Comparison of ENCODE assay signal across 3 cellular contexts in the genomic region with DNA sequence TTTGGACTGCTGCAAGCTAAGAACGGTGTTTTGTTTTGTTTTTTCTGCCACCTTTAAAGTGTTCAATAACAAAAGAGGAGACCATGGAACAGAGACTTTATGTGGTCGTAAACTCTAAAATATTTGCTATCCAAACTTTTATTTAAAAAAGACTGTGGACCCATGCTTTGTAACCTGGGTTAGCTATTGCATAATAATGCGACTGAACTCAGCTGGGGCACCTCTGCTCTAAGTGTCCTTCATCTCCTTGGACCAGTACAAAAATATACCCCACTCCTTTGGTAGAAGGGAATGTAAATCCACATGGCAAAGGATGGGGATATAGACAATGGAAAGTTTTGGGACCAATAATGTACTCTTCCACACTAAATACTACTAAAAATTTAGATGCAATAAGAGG.
TF ChIP-seq lines count a peak whose summit lies in the region.

No MANE protein-coding gene starts in this region.

TF ChIP-seq in HepG2, 621 proteins besides CTCF, POLR2A, EP300 and RAD21:
- TF ChIP-seq LBX2 (CRISPR knock-in tag; IDR thresholded peaks at IDR 0.05; ENCODE audit: borderline replicate concordance): no peak
- peak; percentile 56; the same call in 1 of the 2 replicates for TF ChIP-seq CEBPB (IDR thresholded peaks at IDR 0.05; ENCODE audit: borderline replicate concordance, low read depth, low read length)
- no peak for TF ChIP-seq RFXANK (CRISPR knock-in tag; IDR thresholded peaks at IDR 0.05)
- TF ChIP-seq ZNF879 (CRISPR knock-in tag; IDR thresholded peaks at IDR 0.05): no peak
- no peak for TF ChIP-seq HINFP (CRISPR knock-in tag; IDR thresholded peaks at IDR 0.05; ENCODE audit: low read depth)

TF ChIP-seq in IMR-90, 13 proteins besides CTCF, POLR2A, EP300 and RAD21:
- TF ChIP-seq CEBPB (IDR thresholded peaks at IDR 0.05; ENCODE audit: low read depth, low read length) (peak; percentile 52), MAZ (IDR thresholded peaks at IDR 0.05; ENCODE audit: borderline replicate concordance, low read depth, low read length) (no peak), BHLHE40 (IDR thresholded peaks at IDR 0.05; ENCODE audit: low read depth, low read length) (no peak)

TF ChIP-seq in H1, 55 proteins besides CTCF, POLR2A, EP300 and RAD21:
- TF ChIP-seq, protein P1, sequence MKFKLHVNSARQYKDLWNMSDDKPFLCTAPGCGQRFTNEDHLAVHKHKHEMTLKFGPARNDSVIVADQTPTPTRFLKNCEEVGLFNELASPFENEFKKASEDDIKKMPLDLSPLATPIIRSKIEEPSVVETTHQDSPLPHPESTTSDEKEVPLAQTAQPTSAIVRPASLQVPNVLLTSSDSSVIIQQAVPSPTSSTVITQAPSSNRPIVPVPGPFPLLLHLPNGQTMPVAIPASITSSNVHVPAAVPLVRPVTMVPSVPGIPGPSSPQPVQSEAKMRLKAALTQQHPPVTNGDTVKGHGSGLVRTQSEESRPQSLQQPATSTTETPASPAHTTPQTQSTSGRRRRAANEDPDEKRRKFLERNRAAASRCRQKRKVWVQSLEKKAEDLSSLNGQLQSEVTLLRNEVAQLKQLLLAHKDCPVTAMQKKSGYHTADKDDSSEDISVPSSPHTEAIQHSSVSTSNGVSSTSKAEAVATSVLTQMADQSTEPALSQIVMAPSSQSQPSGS (IDR thresholded peaks at IDR 0.05; ENCODE audit: low read length): no peak
- TF ChIP-seq, protein P2, sequence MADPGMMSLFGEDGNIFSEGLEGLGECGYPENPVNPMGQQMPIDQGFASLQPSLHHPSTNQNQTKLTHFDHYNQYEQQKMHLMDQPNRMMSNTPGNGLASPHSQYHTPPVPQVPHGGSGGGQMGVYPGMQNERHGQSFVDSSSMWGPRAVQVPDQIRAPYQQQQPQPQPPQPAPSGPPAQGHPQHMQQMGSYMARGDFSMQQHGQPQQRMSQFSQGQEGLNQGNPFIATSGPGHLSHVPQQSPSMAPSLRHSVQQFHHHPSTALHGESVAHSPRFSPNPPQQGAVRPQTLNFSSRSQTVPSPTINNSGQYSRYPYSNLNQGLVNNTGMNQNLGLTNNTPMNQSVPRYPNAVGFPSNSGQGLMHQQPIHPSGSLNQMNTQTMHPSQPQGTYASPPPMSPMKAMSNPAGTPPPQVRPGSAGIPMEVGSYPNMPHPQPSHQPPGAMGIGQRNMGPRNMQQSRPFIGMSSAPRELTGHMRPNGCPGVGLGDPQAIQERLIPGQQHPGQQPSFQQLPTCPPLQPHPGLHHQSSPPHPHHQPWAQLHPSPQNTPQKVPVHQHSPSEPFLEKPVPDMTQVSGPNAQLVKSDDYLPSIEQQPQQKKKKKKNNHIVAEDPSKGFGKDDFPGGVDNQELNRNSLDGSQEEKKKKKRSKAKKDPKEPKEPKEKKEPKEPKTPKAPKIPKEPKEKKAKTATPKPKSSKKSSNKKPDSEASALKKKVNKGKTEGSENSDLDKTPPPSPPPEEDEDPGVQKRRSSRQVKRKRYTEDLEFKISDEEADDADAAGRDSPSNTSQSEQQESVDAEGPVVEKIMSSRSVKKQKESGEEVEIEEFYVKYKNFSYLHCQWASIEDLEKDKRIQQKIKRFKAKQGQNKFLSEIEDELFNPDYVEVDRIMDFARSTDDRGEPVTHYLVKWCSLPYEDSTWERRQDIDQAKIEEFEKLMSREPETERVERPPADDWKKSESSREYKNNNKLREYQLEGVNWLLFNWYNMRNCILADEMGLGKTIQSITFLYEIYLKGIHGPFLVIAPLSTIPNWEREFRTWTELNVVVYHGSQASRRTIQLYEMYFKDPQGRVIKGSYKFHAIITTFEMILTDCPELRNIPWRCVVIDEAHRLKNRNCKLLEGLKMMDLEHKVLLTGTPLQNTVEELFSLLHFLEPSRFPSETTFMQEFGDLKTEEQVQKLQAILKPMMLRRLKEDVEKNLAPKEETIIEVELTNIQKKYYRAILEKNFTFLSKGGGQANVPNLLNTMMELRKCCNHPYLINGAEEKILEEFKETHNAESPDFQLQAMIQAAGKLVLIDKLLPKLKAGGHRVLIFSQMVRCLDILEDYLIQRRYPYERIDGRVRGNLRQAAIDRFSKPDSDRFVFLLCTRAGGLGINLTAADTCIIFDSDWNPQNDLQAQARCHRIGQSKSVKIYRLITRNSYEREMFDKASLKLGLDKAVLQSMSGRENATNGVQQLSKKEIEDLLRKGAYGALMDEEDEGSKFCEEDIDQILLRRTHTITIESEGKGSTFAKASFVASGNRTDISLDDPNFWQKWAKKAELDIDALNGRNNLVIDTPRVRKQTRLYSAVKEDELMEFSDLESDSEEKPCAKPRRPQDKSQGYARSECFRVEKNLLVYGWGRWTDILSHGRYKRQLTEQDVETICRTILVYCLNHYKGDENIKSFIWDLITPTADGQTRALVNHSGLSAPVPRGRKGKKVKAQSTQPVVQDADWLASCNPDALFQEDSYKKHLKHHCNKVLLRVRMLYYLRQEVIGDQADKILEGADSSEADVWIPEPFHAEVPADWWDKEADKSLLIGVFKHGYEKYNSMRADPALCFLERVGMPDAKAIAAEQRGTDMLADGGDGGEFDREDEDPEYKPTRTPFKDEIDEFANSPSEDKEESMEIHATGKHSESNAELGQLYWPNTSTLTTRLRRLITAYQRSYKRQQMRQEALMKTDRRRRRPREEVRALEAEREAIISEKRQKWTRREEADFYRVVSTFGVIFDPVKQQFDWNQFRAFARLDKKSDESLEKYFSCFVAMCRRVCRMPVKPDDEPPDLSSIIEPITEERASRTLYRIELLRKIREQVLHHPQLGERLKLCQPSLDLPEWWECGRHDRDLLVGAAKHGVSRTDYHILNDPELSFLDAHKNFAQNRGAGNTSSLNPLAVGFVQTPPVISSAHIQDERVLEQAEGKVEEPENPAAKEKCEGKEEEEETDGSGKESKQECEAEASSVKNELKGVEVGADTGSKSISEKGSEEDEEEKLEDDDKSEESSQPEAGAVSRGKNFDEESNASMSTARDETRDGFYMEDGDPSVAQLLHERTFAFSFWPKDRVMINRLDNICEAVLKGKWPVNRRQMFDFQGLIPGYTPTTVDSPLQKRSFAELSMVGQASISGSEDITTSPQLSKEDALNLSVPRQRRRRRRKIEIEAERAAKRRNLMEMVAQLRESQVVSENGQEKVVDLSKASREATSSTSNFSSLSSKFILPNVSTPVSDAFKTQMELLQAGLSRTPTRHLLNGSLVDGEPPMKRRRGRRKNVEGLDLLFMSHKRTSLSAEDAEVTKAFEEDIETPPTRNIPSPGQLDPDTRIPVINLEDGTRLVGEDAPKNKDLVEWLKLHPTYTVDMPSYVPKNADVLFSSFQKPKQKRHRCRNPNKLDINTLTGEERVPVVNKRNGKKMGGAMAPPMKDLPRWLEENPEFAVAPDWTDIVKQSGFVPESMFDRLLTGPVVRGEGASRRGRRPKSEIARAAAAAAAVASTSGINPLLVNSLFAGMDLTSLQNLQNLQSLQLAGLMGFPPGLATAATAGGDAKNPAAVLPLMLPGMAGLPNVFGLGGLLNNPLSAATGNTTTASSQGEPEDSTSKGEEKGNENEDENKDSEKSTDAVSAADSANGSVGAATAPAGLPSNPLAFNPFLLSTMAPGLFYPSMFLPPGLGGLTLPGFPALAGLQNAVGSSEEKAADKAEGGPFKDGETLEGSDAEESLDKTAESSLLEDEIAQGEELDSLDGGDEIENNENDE (IDR thresholded peaks at IDR 0.05; ENCODE audit: insufficient replicate concordance, low read length): no peak
- peak; percentile 50; the same call in 1 of the 2 replicates for TF ChIP-seq CEBPB (IDR thresholded peaks at IDR 0.05; ENCODE audit: low read depth, low read length)
